In the genomic region with DNA sequence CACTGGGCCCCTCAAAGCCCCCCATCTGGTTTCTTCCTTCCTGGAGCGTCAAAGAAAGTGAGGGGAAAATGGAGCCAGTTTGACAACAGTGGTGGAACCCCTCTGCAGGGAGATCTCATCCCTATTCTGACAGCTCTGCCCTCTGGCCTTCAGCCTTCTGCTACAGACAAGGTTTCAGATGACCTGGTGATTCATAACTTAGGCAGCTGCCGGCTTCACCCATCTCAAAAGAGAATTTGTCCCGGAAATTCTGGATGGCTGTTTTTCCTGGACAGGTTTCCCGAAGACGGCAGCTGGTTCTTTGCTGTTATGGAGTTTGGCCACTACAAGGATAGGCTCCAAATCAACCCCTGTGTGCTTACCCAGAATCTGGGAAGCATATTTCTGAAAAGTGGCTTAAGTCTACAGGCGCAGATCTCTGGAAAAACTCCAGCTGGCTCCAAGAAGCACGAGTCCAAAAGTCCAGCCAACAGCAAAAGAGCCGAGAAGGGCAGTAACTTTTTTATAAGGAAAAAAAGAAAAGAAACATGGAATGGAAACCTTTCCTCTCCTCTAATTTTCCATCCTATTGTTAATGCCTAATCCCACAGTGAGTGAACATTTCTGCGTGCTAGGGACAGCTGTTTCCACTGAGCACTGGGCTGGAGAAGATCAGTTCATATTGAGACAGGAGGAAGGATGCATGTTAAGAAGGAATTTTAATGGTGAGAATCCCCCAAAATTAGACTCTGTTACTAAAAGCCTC, we compare ENCODE assay signal across 8 cellular contexts. TPM values are rescaled to one million over a fixed set of nuclear protein-coding genes. Genes with fewer than 3 reads are reported as not detected.
DNase-seq lines count a peak whose midpoint lies in the region; ATAC-seq and TF ChIP-seq lines count a peak whose summit lies in the region.

No MANE protein-coding gene starts in this region.

- peak overlapping the region; percentile 29 for H3K4me3 ChIP-seq in thoracic aorta

- no peaks in the 10 kb centered on the region for H3K27me3 ChIP-seq in thoracic aorta (replicated peaks; ENCODE audit: insufficient read depth)

- no peaks in the 10 kb centered on the region for H3K27me3 Mint-ChIP-seq in brain
- H3K27me3 Mint-ChIP-seq in activated CD4-positive, alpha-beta T cell treated with anti-CD3 and anti-CD28 coated beads, Interleukin-2, amount 10 ng/mL, durations not matched to agents 24 days and 14 days, result no peaks in the 10 kb centered on the region

- no peaks in the 10 kb centered on the region for H3K9me3 ChIP-seq in thoracic aorta

- intact Hi-C loops in activated CD4-positive, alpha-beta T cell treated with anti-CD3 and anti-CD28 coated beads, Interleukin-2, amount 10 ng/mL, durations not matched to agents 24 days and 14 days (cut with micrococcal nuclease), result no loop called here

- peaks cover 25 to 59% of the 10 kb centered on the region in 2 donors for H3K4me1 ChIP-seq in thoracic aorta (ENCODE audit: control insufficient read depth in 1 of 2, low read depth in 2 of 2)

- H3K27ac ChIP-seq in thoracic aorta, result peak overlapping the region; percentile 89 to 98

- no peaks in the 10 kb centered on the region for H3K36me3 Mint-ChIP-seq in brain
- H3K36me3 Mint-ChIP-seq in activated CD4-positive, alpha-beta T cell treated with anti-CD3 and anti-CD28 coated beads, Interleukin-2, amount 10 ng/mL, durations not matched to agents 24 days and 14 days (ENCODE audit: low read depth), result no peaks in the 10 kb centered on the region

- peaks cover 0 to 2% (median 0%) of the 10 kb centered on the region in 5 experiments for H3K9me3 Mint-ChIP-seq in brain
- H3K9me3 Mint-ChIP-seq in activated CD4-positive, alpha-beta T cell treated with anti-CD3 and anti-CD28 coated beads, Interleukin-2, amount 10 ng/mL, durations not matched to agents 24 days and 14 days, result no peaks in the 10 kb centered on the region

- peak overlapping the region in 4 of 5 experiments; percentile 94 to 97 (median 94) for H3K27ac Mint-ChIP-seq in brain
- no peak overlapping the region for H3K27ac Mint-ChIP-seq in activated CD4-positive, alpha-beta T cell treated with anti-CD3 and anti-CD28 coated beads, Interleukin-2, amount 10 ng/mL, durations not matched to agents 24 days and 14 days

- H3K36me3 ChIP-seq in thoracic aorta, result no peaks in the 10 kb centered on the region

- TF ChIP-seq CTCF in brain (conservative IDR thresholded peaks at IDR 0.05), result no peak
- no peak for TF ChIP-seq CTCF in thoracic aorta (IDR thresholded peaks at IDR 0.05)

- H3K4me3 Mint-ChIP-seq in brain, result peak overlapping the region in 3 of 5 experiments; percentile 14 to 48 (median 39)
- no peak overlapping the region for H3K4me3 Mint-ChIP-seq in activated CD4-positive, alpha-beta T cell treated with anti-CD3 and anti-CD28 coated beads, Interleukin-2, amount 10 ng/mL, durations not matched to agents 24 days and 14 days

- DNase-seq in kidney glomerular epithelial cell (lab: John Stamatoyannopoulos, UW) (peak; percentile 17), thoracic aorta (ENCODE audit: low spot score) (peak; percentile 59), NCI-H2081 treated with DMSO at 0.1 percent for 48 hours (lab: John Stamatoyannopoulos, UW) (no peak), NCI-H1694 (lab: John Stamatoyannopoulos, UW) (no peak)
- DNase-seq in central memory CD4-positive, alpha-beta T cell, result no peak
- no peak for DNase-seq in activated CD4-positive, alpha-beta T cell treated with anti-CD3 and anti-CD28 coated beads, Interleukin-2, amount 10 ng/mL, durations not matched to agents 24 days and 14 days

- peaks cover 79% of the 10 kb centered on the region for H3K4me1 Mint-ChIP-seq in brain
- no peaks in the 10 kb centered on the region for H3K4me1 Mint-ChIP-seq in activated CD4-positive, alpha-beta T cell treated with anti-CD3 and anti-CD28 coated beads, Interleukin-2, amount 10 ng/mL, durations not matched to agents 24 days and 14 days

- peak; percentile 15 for ATAC-seq in HG02759 (IDR thresholded peaks at IDR 0.05; ENCODE audit: unreplicated experiment)
- peak; percentile 77 for ATAC-seq in thoracic aorta (ENCODE audit: insufficient number of reproducible peaks, low FRiP score, low read depth)

RNA-seq across cellular contexts. Expression of a gene that starts 54.5 kb away (rescaled TPM):
- polyA plus RNA-seq in brain (ENCODE audit: insufficient read depth, low read depth, low replicate concordance), result 1.6 TPM
- total RNA-seq in thoracic aorta, result 1 to 10 TPM; 2.2 to 3.1 TPM
- total RNA-seq in activated CD4-positive, alpha-beta T cell treated with anti-CD3 and anti-CD28 coated beads, Interleukin-2, amount 10 ng/mL, durations not matched to agents 24 days and 14 days, result not detected in 2 replicates

Comparison
In these comparisons a context has a peak if more than half of its experiments do, and no peak if none do; other contexts are left out.
1. DNase-seq: peak in kidney glomerular epithelial cell (single experiment) and thoracic aorta (single experiment); none in NCI-H2081 treated with DMSO at 0.1 percent for 48 hours (single experiment), central memory CD4-positive, alpha-beta T cell (single experiment), activated CD4-positive, alpha-beta T cell treated with anti-CD3 and anti-CD28 coated beads, Interleukin-2, amount 10 ng/mL, durations not matched to agents 24 days and 14 days (single experiment) and NCI-H1694 (single experiment).